Comparison of ENCODE assay signal across 8 cellular contexts in genomic region chr6:28943223-28943556, GRCh38. TPM values are rescaled to one million over a fixed set of nuclear protein-coding genes. Genes with fewer than 3 reads are reported as not detected.
DNase-seq lines count a peak whose midpoint lies in the region; ATAC-seq and TF ChIP-seq lines count a peak whose summit lies in the region.

No MANE protein-coding gene starts in this region.

- H3K27ac ChIP-seq in ACC112 (ENCODE audit: low read depth, low read length): no peak overlapping the region
- no peak overlapping the region for H3K27ac ChIP-seq in H9 (ENCODE audit: insufficient read length, low read depth, low read length)
- no peak overlapping the region for H3K27ac ChIP-seq in mesendoderm (ENCODE audit: low read depth, low read length)

- no peaks in the 10 kb centered on the region for H4K20me1 ChIP-seq in H9 (ENCODE audit: control insufficient read depth, insufficient read depth, insufficient read length)

- H2BK120ac ChIP-seq in H9 (ENCODE audit: low read depth, low read length, poor library complexity, severe bottlenecking) (no peak overlapping the region), mesendoderm (ENCODE audit: low read depth, low read length) (no peak overlapping the region)

- H3T11ph ChIP-seq in H9 (ENCODE audit: low read length): no peak overlapping the region

- POLR2A ChIA-PET in activated naive CD8-positive, alpha-beta T cell treated with anti-CD3 and anti-CD28 coated beads, Interleukin-2, amount 10 ng/mL, durations not matched to agents 7 days and 5 days (lab: Charles Lee): no interaction called here

- no peak overlapping the region for H3K27ac Mint-ChIP-seq in H9
- peak overlapping the region; percentile 87 for H3K27ac Mint-ChIP-seq in activated naive CD8-positive, alpha-beta T cell treated with anti-CD3 and anti-CD28 coated beads, Interleukin-2, amount 10 ng/mL, durations not matched to agents 7 days and 5 days

- H3K9ac ChIP-seq in H9 (ENCODE audit: extremely low read depth, insufficient read length, low read length) (no peak overlapping the region), mesendoderm (ENCODE audit: low read length) (no peak overlapping the region)

- no CpG with 5 or more reads among the region's 6 CpGs for WGBS in H9 (ENCODE audit: extremely low coverage, insufficient read length, low lambda C conversion rate)
- no CpG with 5 or more reads among the region's 6 CpGs for WGBS in mesendoderm (ENCODE audit: extremely low coverage, insufficient coverage, low lambda C conversion rate)

- peaks cover 9% of the 10 kb centered on the region; the same call in 1 of the 2 replicates for H3K27me3 Mint-ChIP-seq in H9 (ENCODE audit: low read depth)
- H3K27me3 Mint-ChIP-seq in activated naive CD8-positive, alpha-beta T cell treated with anti-CD3 and anti-CD28 coated beads, Interleukin-2, amount 10 ng/mL, durations not matched to agents 7 days and 5 days: peaks cover 4% of the 10 kb centered on the region

- H2AFZ ChIP-seq in ACC112 (ENCODE audit: low read length, unreplicated experiment) (no peak overlapping the region), H9 (ENCODE audit: low read length) (no peak overlapping the region)

- H3K23ac ChIP-seq in H9 (ENCODE audit: insufficient read length, low read depth, low read length) (no peak overlapping the region), mesendoderm (ENCODE audit: low read length) (no peak overlapping the region)

- no peak for ATAC-seq in activated naive CD8-positive, alpha-beta T cell treated with anti-CD3 and anti-CD28 coated beads, Interleukin-2, amount 10 ng/mL, durations not matched to agents 7 days and 5 days (ENCODE audit: low read depth)
- no peak for ATAC-seq in GM19452 (IDR thresholded peaks at IDR 0.05; ENCODE audit: unreplicated experiment)

- H3K79me2 ChIP-seq in ACC112 (ENCODE audit: control insufficient read depth, insufficient read depth, low read length, unreplicated experiment): no peaks in the 10 kb centered on the region
- no peaks in the 10 kb centered on the region for H3K79me2 ChIP-seq in H9 (ENCODE audit: insufficient read depth, low read length)
- H3K79me2 ChIP-seq in mesendoderm (ENCODE audit: control insufficient read depth, insufficient read depth, low read length): no peaks in the 10 kb centered on the region

- no peak overlapping the region for H4K91ac ChIP-seq in H9 (ENCODE audit: insufficient read length, low read depth, low read length)

- H3K18ac ChIP-seq in H9 (ENCODE audit: insufficient read length, low read depth, low read length) (no peak overlapping the region), mesendoderm (ENCODE audit: low read length) (no peak overlapping the region)

- peaks cover 6% of the 10 kb centered on the region for H3K23me2 ChIP-seq in H9 (ENCODE audit: insufficient read length, low read depth, low read length, poor library complexity, severe bottlenecking)

- intact Hi-C loops in posterior cingulate gyrus (cut with DNase I): loop anchor here (5.0 kb wide), 1 partner anchor 106 kb away; no protein-coding TSS in a partner anchor

- H3K79me1 ChIP-seq in H9 (ENCODE audit: insufficient read depth, low read depth, low read length, poor library complexity, severe bottlenecking) (no peaks in the 10 kb centered on the region), mesendoderm (ENCODE audit: low read length) (no peaks in the 10 kb centered on the region)

- no peaks in the 10 kb centered on the region for H3K36me3 ChIP-seq in ACC112 (ENCODE audit: insufficient read depth, low read length)
- H3K36me3 ChIP-seq in mesendoderm (ENCODE audit: control insufficient read depth, insufficient read depth, low read length): no peaks in the 10 kb centered on the region

- H3K36me3 Mint-ChIP-seq in H9 (ENCODE audit: insufficient read depth in 1 of 3, low read depth in 3 of 3): no peaks in the 10 kb centered on the region; a peak in 1 of 7 replicates
- H3K36me3 Mint-ChIP-seq in activated naive CD8-positive, alpha-beta T cell treated with anti-CD3 and anti-CD28 coated beads, Interleukin-2, amount 10 ng/mL, durations not matched to agents 7 days and 5 days: no peaks in the 10 kb centered on the region

- DNase-seq in H9 (no peak), mesendoderm (no peak), posterior cingulate gyrus (no peak), SW480 (ENCODE audit: low spot score) (no peak), NCI-H1694 (lab: John Stamatoyannopoulos, UW) (no peak)
- DNase-seq in activated naive CD8-positive, alpha-beta T cell treated with anti-CD3 and anti-CD28 coated beads, Interleukin-2, amount 10 ng/mL, durations not matched to agents 7 days and 5 days: no peak

- H2BK12ac ChIP-seq in H9 (ENCODE audit: insufficient read length, low read depth, low read length): no peak overlapping the region

- H4K8ac ChIP-seq in H9 (replicated peaks; ENCODE audit: insufficient read length, low read depth, low read length) (no peak overlapping the region), mesendoderm (ENCODE audit: low read depth, low read length) (no peak overlapping the region)

- no peaks in the 10 kb centered on the region; a peak in 2 of 5 replicates for H3K9me3 Mint-ChIP-seq in H9
- H3K9me3 Mint-ChIP-seq in activated naive CD8-positive, alpha-beta T cell treated with anti-CD3 and anti-CD28 coated beads, Interleukin-2, amount 10 ng/mL, durations not matched to agents 7 days and 5 days: no peaks in the 10 kb centered on the region

- H3K14ac ChIP-seq in H9 (ENCODE audit: insufficient read depth, low read length): no peak overlapping the region

- H3K4me3 ChIP-seq in ACC112 (ENCODE audit: low read depth, low read length) (peak overlapping the region; percentile 95), mesendoderm (ENCODE audit: low read length) (no peak overlapping the region)

- H3K4me2 ChIP-seq in H9 (ENCODE audit: insufficient read depth, insufficient read length, low read length): peak overlapping the region; percentile 79
- peak overlapping the region; percentile 33 for H3K4me2 ChIP-seq in mesendoderm (ENCODE audit: low read length)

- H2BK15ac ChIP-seq in H9 (ENCODE audit: low read depth, low read length) (no peak overlapping the region), mesendoderm (replicated peaks; ENCODE audit: low read depth) (no peak overlapping the region)

- H2AK5ac ChIP-seq in H9 (ENCODE audit: insufficient read length, low read length) (no peak overlapping the region), mesendoderm (ENCODE audit: low read length) (no peak overlapping the region)

- H3K9me3 ChIP-seq in H9 (ENCODE audit: control insufficient read depth, low read depth, low read length): no peaks in the 10 kb centered on the region

- no peak for TF ChIP-seq CTCF in H9 (conservative IDR thresholded peaks at IDR 0.05)

- H2BK20ac ChIP-seq in H9 (ENCODE audit: low read depth, low read length, poor library complexity, severe bottlenecking): no peak overlapping the region

- H3K4me3 Mint-ChIP-seq in H9: peak overlapping the region; percentile 84 to 94
- H3K4me3 Mint-ChIP-seq in activated naive CD8-positive, alpha-beta T cell treated with anti-CD3 and anti-CD28 coated beads, Interleukin-2, amount 10 ng/mL, durations not matched to agents 7 days and 5 days: peak overlapping the region; percentile 83

- H3K4ac ChIP-seq in H9 (ENCODE audit: low read depth, low read length): no peak overlapping the region
- no peak overlapping the region for H3K4ac ChIP-seq in mesendoderm (ENCODE audit: low read depth, low read length)

- H3K4me1 ChIP-seq in ACC112 (ENCODE audit: control insufficient read depth, insufficient read depth, low read length, unreplicated experiment): peaks cover 9% of the 10 kb centered on the region
- H3K4me1 ChIP-seq in H9 (ENCODE audit: insufficient read depth, low read length): peaks cover 2% of the 10 kb centered on the region; the same call in 1 of the 2 replicates
- H3K4me1 ChIP-seq in mesendoderm (ENCODE audit: control insufficient read depth, low read depth, low read length): no peaks in the 10 kb centered on the region

- peaks cover 18 to 33% of the 10 kb centered on the region in 2 experiments for H3K4me1 Mint-ChIP-seq in H9
- H3K4me1 Mint-ChIP-seq in activated naive CD8-positive, alpha-beta T cell treated with anti-CD3 and anti-CD28 coated beads, Interleukin-2, amount 10 ng/mL, durations not matched to agents 7 days and 5 days: peaks cover 36% of the 10 kb centered on the region

- H3K27me3 ChIP-seq in ACC112 (ENCODE audit: insufficient read depth, low read length) (no peaks in the 10 kb centered on the region), H9 (ENCODE audit: insufficient read depth, low read length) (no peaks in the 10 kb centered on the region), mesendoderm (ENCODE audit: insufficient read depth, low read length, poor library complexity) (no peaks in the 10 kb centered on the region)

- H4K5ac ChIP-seq in H9 (ENCODE audit: insufficient read length, low read depth, low read length) (no peak overlapping the region), mesendoderm (ENCODE audit: low read length) (no peak overlapping the region)

- H2BK5ac ChIP-seq in H9 (ENCODE audit: insufficient read length, low read length): no peak overlapping the region
- H2BK5ac ChIP-seq in mesendoderm (ENCODE audit: low read length): no peak overlapping the region

- H3K56ac ChIP-seq in H9 (ENCODE audit: insufficient read length, low read depth, low read length) (no peak overlapping the region), mesendoderm (ENCODE audit: low read length) (peak overlapping the region; percentile 56)

RNA-seq across cellular contexts. Expression of gene TRIM27, which starts 19.4 kb away (rescaled TPM):
- 93.1 and 98.2 TPM in 2 replicates for total RNA-seq in H9 (2021)
- 10 to 100 TPM; 64.4 to 67.1 TPM for total RNA-seq in activated naive CD8-positive, alpha-beta T cell treated with anti-CD3 and anti-CD28 coated beads, Interleukin-2, amount 10 ng/mL, durations not matched to agents 7 days and 5 days
- polyA plus RNA-seq in mesendoderm (2013, experiment 1 of 2): 43.4 TPM
- 43.6 TPM for polyA plus RNA-seq in mesendoderm (2013, experiment 2 of 2)
